ENCODE assay signal across 1 cellular context in the genomic region with DNA sequence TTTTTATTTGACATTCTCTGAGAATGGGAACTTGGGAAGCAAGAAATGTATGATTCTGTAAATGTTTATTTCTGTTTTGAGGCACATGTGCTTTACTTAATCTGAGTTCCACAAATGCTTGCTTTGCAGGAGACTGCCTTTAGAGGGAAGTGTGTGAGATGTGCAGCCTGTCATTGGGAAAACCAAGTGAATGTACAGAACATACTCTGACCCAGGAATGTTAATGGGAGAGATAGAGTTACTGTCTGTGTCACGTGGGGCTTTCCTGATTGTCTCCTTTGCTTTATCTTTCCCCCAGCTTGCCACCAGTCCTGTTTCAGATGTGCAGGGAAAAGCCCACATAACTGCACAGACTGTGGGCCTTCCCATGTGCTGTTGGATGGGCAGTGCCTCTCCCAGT.
TF ChIP-seq lines count a peak whose summit lies in the region.

No MANE protein-coding gene starts in this region.

TF ChIP-seq in GM23338, 12 proteins besides CTCF, POLR2A, EP300 and RAD21 (continued from another document):
- TF ChIP-seq REST (IDR thresholded peaks at IDR 0.05; ENCODE audit: unreplicated experiment) (no peak), ZNF114 (CRISPR knock-in tag; IDR thresholded peaks at IDR 0.05) (no peak)
- TF ChIP-seq, protein P1, sequence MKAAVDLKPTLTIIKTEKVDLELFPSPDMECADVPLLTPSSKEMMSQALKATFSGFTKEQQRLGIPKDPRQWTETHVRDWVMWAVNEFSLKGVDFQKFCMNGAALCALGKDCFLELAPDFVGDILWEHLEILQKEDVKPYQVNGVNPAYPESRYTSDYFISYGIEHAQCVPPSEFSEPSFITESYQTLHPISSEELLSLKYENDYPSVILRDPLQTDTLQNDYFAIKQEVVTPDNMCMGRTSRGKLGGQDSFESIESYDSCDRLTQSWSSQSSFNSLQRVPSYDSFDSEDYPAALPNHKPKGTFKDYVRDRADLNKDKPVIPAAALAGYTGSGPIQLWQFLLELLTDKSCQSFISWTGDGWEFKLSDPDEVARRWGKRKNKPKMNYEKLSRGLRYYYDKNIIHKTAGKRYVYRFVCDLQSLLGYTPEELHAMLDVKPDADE (IDR thresholded peaks at IDR 0.05): no peak
